ENCODE assay signal across 8 cellular contexts in genomic region chr14:91108941-91109611, GRCh38. TPM values are rescaled to one million over a fixed set of nuclear protein-coding genes. Genes with fewer than 3 reads are reported as not detected.
DNase-seq lines count a peak whose midpoint lies in the region; ATAC-seq and TF ChIP-seq lines count a peak whose summit lies in the region.

No MANE protein-coding gene starts in this region.

- H3K9me3 ChIP-seq in Karpas-422 (ENCODE audit: low read length), result no peaks in the 10 kb centered on the region

- H3K4me1 ChIP-seq in Karpas-422 (ENCODE audit: low read length), result peaks cover 10% of the 10 kb centered on the region

- no peaks in the 10 kb centered on the region; the same call in 1 of the 2 replicates for H3K79me2 ChIP-seq in Karpas-422 (ENCODE audit: low read length)

- H3K36me3 ChIP-seq in Karpas-422 (ENCODE audit: insufficient read depth, low read length), result no peaks in the 10 kb centered on the region

- H3K9me2 ChIP-seq in Karpas-422 (replicated peaks; ENCODE audit: insufficient read depth, low read length), result no peaks in the 10 kb centered on the region

- H3K4me3 ChIP-seq in dorsolateral prefrontal cortex, result no peak overlapping the region
- H3K4me3 ChIP-seq in Karpas-422 (ENCODE audit: low read length), result no peak overlapping the region

- H3K27me3 ChIP-seq in dorsolateral prefrontal cortex, result no peaks in the 10 kb centered on the region
- no peaks in the 10 kb centered on the region; the same call in 1 of the 2 replicates for H3K27me3 ChIP-seq in Karpas-422 (ENCODE audit: low read length)

- peak overlapping the region in 55 of 59 donors; percentile 17 to 93 (median 81) for H3K27ac ChIP-seq in dorsolateral prefrontal cortex
- H3K27ac ChIP-seq in Karpas-422 (ENCODE audit: low read length), result no peak overlapping the region

- intact Hi-C loops in dorsolateral prefrontal cortex (cut with DNase I), result no loop called here

- H4K20me1 ChIP-seq in Karpas-422 (ENCODE audit: insufficient read depth, low read depth, low read length), result no peaks in the 10 kb centered on the region

- H3K4me2 ChIP-seq in Karpas-422 (ENCODE audit: low read depth, low read length, poor library complexity, severe bottlenecking), result no peak overlapping the region

- ATAC-seq in activated CD4-positive, CD25-positive, alpha-beta regulatory T cell treated with anti-CD3 and anti-CD28 coated beads, Interleukin-2, amount 50 U/mL, for 24 hours, result peak; percentile 44 to 63
- ATAC-seq in GM19328 (IDR thresholded peaks at IDR 0.05; ENCODE audit: unreplicated experiment) (no peak), GM21717 (IDR thresholded peaks at IDR 0.05; ENCODE audit: unreplicated experiment) (no peak)

- no peak overlapping the region for H3K9ac ChIP-seq in Karpas-422 (ENCODE audit: low read length)

- no peak overlapping the region for H2AFZ ChIP-seq in Karpas-422 (ENCODE audit: low read length)

- TF ChIP-seq CTCF in dorsolateral prefrontal cortex (IDR thresholded peaks at IDR 0.05 in 54 of 56, conservative IDR thresholded peaks at IDR 0.05 in 2 of 56; ENCODE audit: low read depth in 1 of 56, partially characterized antibody in 56 of 56), result no peak

- DNase-seq in HT-29 (ENCODE audit: low spot score) (peak; percentile 52), dorsolateral prefrontal cortex (no peak), Karpas-422 (no peak), NCI-H2107 treated with DMSO at 0.1 percent for 48 hours (lab: John Stamatoyannopoulos, UW; ENCODE audit: unreplicated experiment) (no peak)
- DNase-seq in stimulated activated CD8-positive, alpha-beta memory T cell treated with anti-CD3 and anti-CD28 coated beads, Interleukin-12 subunit alpha, Interleukin-12 subunit beta, amount 100 ng/mL, for 1 hour (ENCODE audit: low read depth), result peak; percentile 4

RNA-seq across cellular contexts. Expression of gene DGLUCY, which starts 4.8 kb away (rescaled TPM):
- 30.4 and 37.9 TPM in 2 replicates for total RNA-seq in HT-29 (2014; rRNA removed; shearing (Covaris generic))
- 100 to 1,000 TPM in 58 of 120 experiments, 10 to 100 TPM in 62; 70.3 to 143 (median 98.7) TPM for total RNA-seq in dorsolateral prefrontal cortex
- total RNA-seq in Karpas-422 (2014; rRNA removed; shearing (Covaris generic); ENCODE audit: low replicate concordance), result 90.0 and 99.9 TPM in 2 replicates

RNA-seq across cellular contexts. Expression of gene RPS6KA5, which starts 48.6 kb away (rescaled TPM):
- 3.8 and 8.5 TPM in 2 replicates for total RNA-seq in HT-29 (2014; rRNA removed; shearing (Covaris generic))
- 10 to 100 TPM; 24.8 to 54.3 (median 39.0) TPM for total RNA-seq in dorsolateral prefrontal cortex
- 5.5 and 7.8 TPM in 2 replicates for total RNA-seq in Karpas-422 (2014; rRNA removed; shearing (Covaris generic); ENCODE audit: low replicate concordance)

Comparison
In these comparisons a context has a peak if more than half of its experiments do, and no peak if none do; other contexts are left out.
1. DNase-seq: peak in HT-29 (single experiment) and stimulated activated CD8-positive, alpha-beta memory T cell treated with anti-CD3 and anti-CD28 coated beads, Interleukin-12 subunit alpha, Interleukin-12 subunit beta, amount 100 ng/mL, for 1 hour (single experiment); none in dorsolateral prefrontal cortex (0 of 10), Karpas-422 (single experiment) and NCI-H2107 treated with DMSO at 0.1 percent for 48 hours (single experiment).
2. ATAC-seq: peak in activated CD4-positive, CD25-positive, alpha-beta regulatory T cell treated with anti-CD3 and anti-CD28 coated beads, Interleukin-2, amount 50 U/mL, for 24 hours (2 of 2); none in GM19328 (single experiment) and GM21717 (single experiment).